Comparison of ENCODE assay signal across 8 cellular contexts in the genomic region with DNA sequence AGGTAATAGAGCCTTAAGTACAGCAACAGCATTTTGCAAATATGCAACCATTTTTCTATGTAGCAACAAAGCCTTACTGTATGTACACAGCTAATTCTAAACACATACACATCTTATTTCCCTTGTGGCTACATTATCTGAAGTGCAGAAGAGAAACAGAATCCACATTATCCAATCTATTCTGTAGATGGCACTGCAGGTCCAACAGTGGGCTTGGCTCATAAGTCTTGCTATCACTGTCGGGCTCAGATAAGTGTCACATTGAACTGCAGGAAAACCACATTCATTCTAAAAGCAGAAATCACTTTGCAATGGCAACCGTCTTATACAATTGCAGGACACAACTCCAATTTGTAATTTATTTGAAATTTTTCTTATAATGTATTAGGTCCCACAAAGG.
DNase-seq lines count a peak whose midpoint lies in the region; ATAC-seq and FAIRE-seq lines count a peak whose summit lies in the region.

No MANE protein-coding gene starts in this region.

- ATAC-seq in GM19467 (IDR thresholded peaks at IDR 0.05; ENCODE audit: unreplicated experiment): no peak

- no peak overlapping the region for H3K4me3 ChIP-seq in Jurkat, Clone E6-1 (ENCODE audit: low read length)

- DNase-seq in GF-D8 (lab: John Stamatoyannopoulos, UW) (peak; percentile 70), SK-N-DZ (ENCODE audit: low spot score) (peak; percentile 37), NCI-H187 (lab: John Stamatoyannopoulos, UW) (no peak), NCI-H2196 treated with DMSO at 0.1 percent for 48 hours (lab: John Stamatoyannopoulos, UW; ENCODE audit: unreplicated experiment) (no peak), CD1c-positive myeloid dendritic cell (ENCODE audit: extremely low spot score) (no peak)
- DNase-seq in Jurkat, Clone E6-1 (ENCODE audit: low read depth, low spot score): peak; percentile 66

- peak; percentile 36 for FAIRE-seq in islet of Langerhans (lab: Jason Lieb, UNC)

Comparison
In these comparisons a context has a peak if more than half of its experiments do, and no peak if none do; other contexts are left out.
1. DNase-seq: peak in GF-D8 (single experiment), Jurkat, Clone E6-1 (single experiment) and SK-N-DZ (single experiment); none in NCI-H187 (0 of 2), NCI-H2196 treated with DMSO at 0.1 percent for 48 hours (single experiment) and CD1c-positive myeloid dendritic cell (single experiment).